Comparison of ENCODE assay signal across 12 cellular contexts in genomic region chr15:44720460-44721185, GRCh38. TPM values are rescaled to one million over a fixed set of nuclear protein-coding genes. Genes with fewer than 3 reads are reported as not detected.
DNase-seq lines count a peak whose midpoint lies in the region; ATAC-seq and TF ChIP-seq lines count a peak whose summit lies in the region.
"Had no signal": no experiment of that assay in that cellular context is flagged by ENCODE, and none has a peak within 500 bp of the region (broad histone marks: within the 10 kb centered on the region; RNA-seq: fewer than 3 reads in every experiment).

No MANE protein-coding gene starts in this region.

- no peaks in the 10 kb centered on the region for H3K27me3 ChIP-seq in osteoblast (ENCODE audit: insufficient read depth, low read length)
- H3K27me3 ChIP-seq in heart right ventricle = no peaks in the 10 kb centered on the region
- H3K27me3 ChIP-seq: ovary had no signal

- peaks cover 12% of the 10 kb centered on the region for H4K20me1 ChIP-seq in osteoblast (ENCODE audit: insufficient read depth, low read length)

- peaks cover 34% of the 10 kb centered on the region for H3K36me3 ChIP-seq in osteoblast (ENCODE audit: insufficient read depth, low read length)
- peaks cover 0 to 45% (median 33%) of the 10 kb centered on the region in 9 donors for H3K36me3 ChIP-seq in heart right ventricle
- H3K36me3 ChIP-seq: ovary had no signal

- peaks cover 4% of the 10 kb centered on the region for H3K79me2 ChIP-seq in osteoblast (ENCODE audit: insufficient read depth, low read length)

- no peaks in the 10 kb centered on the region for H3K27me3 Mint-ChIP-seq in mesothelial cell of epicardium (ENCODE audit: low read depth)

- H3K36me3 Mint-ChIP-seq in activated naive CD4-positive, alpha-beta T cell treated with anti-CD3 and anti-CD28 coated beads, Interleukin-2, amount 50 U/mL, for 72 hours = peaks cover 26 to 27% of the 10 kb centered on the region in 2 donors
- H3K36me3 Mint-ChIP-seq in mesothelial cell of epicardium = peaks cover 10% of the 10 kb centered on the region

- H3K4me2 ChIP-seq in osteoblast (ENCODE audit: insufficient read depth, low read length) = no peak overlapping the region

- H2AFZ ChIP-seq in osteoblast (ENCODE audit: low read length) = no peak overlapping the region

- intact Hi-C loops in heart right ventricle (cut with DNase I) = no loop called here

- H3K9me3 Mint-ChIP-seq in activated naive CD4-positive, alpha-beta T cell treated with anti-CD3 and anti-CD28 coated beads, Interleukin-2, amount 50 U/mL, for 72 hours = no peaks in the 10 kb centered on the region
- H3K9me3 Mint-ChIP-seq in mesothelial cell of epicardium = no peaks in the 10 kb centered on the region

- TF ChIP-seq CTCF in osteoblast (IDR thresholded peaks at IDR 0.05; ENCODE audit: extremely low read depth, low read depth, low read length) (no peak), heart right ventricle (IDR thresholded peaks at IDR 0.05) (no peak), mesothelial cell of epicardium (IDR thresholded peaks at IDR 0.05; ENCODE audit: unreplicated experiment) (no peak)

- H3K9me3 ChIP-seq in osteoblast (ENCODE audit: low read depth, low read length) (no peaks in the 10 kb centered on the region), heart right ventricle (no peaks in the 10 kb centered on the region)
- H3K9me3 ChIP-seq: ovary had no signal

- H3K27ac Mint-ChIP-seq in activated naive CD4-positive, alpha-beta T cell treated with anti-CD3 and anti-CD28 coated beads, Interleukin-2, amount 50 U/mL, for 72 hours = peak overlapping the region; percentile 86 to 100
- H3K27ac Mint-ChIP-seq in mesothelial cell of epicardium = no peak overlapping the region

- WGBS in heart right ventricle, 2 donors = 91 to 93% methylated on average over 4 of the region's 4 CpGs

- H3K4me3 ChIP-seq in osteoblast (ENCODE audit: insufficient read depth, low read length) (no peak overlapping the region), heart right ventricle (no peak overlapping the region)
- H3K4me3 ChIP-seq: ovary had no signal

- peak; percentile 75 for DNase-seq in activated CD8-positive, alpha-beta memory T cell treated with anti-CD3 and anti-CD28 coated beads for 24 hours
- DNase-seq in activated CD8-positive, alpha-beta memory T cell treated with anti-CD3 and anti-CD28 coated beads, Interleukin-2, amount 50 U/mL, for 4 hours = no peak
- peak; percentile 49 for DNase-seq in M059J (ENCODE audit: low read depth)
- DNase-seq in activated naive CD4-positive, alpha-beta T cell treated with anti-CD3 and anti-CD28 coated beads, Interleukin-2, amount 50 U/mL, for 72 hours (ENCODE audit: low spot score in 2 of 2) = no peak
- DNase-seq in osteoblast (ENCODE audit: insufficient read length, low spot score, missing footprints) = peak; percentile 41
- DNase-seq in heart right ventricle = no peak
- DNase-seq in mesothelial cell of epicardium (ENCODE audit: low spot score in 2 of 2, unreplicated experiment in 2 of 2) = no peak
- DNase-seq in islet precursor cell = no peak
- DNase-seq: head of caudate nucleus; NCI-H2029 treated with DMSO at 0.1 percent for 48 hours; NK-92 treated with Interleukin-12 subunit alpha and Interleukin-12 subunit beta, amount 100 ng/mL, for 24 hours; ovary had no signal

- H3K4me1 Mint-ChIP-seq in mesothelial cell of epicardium = no peaks in the 10 kb centered on the region

- H3K27ac ChIP-seq in osteoblast (ENCODE audit: low read depth, low read length) (no peak overlapping the region), heart right ventricle (peak overlapping the region in 2 of 10 donors; percentile 4 to 61)
- H3K27ac ChIP-seq: ovary had no signal

- no peak overlapping the region for H3K4me3 Mint-ChIP-seq in mesothelial cell of epicardium

- ATAC-seq in activated naive CD4-positive, alpha-beta T cell treated with anti-CD3 and anti-CD28 coated beads, Interleukin-2, amount 50 U/mL, for 72 hours = peak in 1 of 2 donors; percentile 15
- ATAC-seq in heart right ventricle = no peak

- H3K4me1 ChIP-seq in osteoblast (ENCODE audit: insufficient read depth, low read length) = no peaks in the 10 kb centered on the region
- H3K4me1 ChIP-seq in heart right ventricle = peaks cover 3 to 91% (median 28%) of the 10 kb centered on the region in 9 donors

RNA-seq across cellular contexts. Expression of gene B2M, which starts 9.3 kb away (rescaled TPM):
- 13,654 and 19,449 TPM in 2 replicates for total RNA-seq in M059J (2014; rRNA removed; shearing (Covaris generic))
- 1,000 to 10,000 TPM; 4,139 to 6,333 TPM for total RNA-seq in activated naive CD4-positive, alpha-beta T cell treated with anti-CD3 and anti-CD28 coated beads, Interleukin-2, amount 50 U/mL, for 72 hours
- 3,371 and 4,170 TPM in 2 replicates for total RNA-seq in osteoblast
- 1,000 to 10,000 TPM in 6 of 10 donors, 100 to 1,000 TPM in 4; 782 to 5,382 (median 1,085) TPM for total RNA-seq in heart right ventricle
- 1,000 to 10,000 TPM in 1 of 2 donors, 100 to 1,000 TPM in 1; 833 to 1,897 TPM for polyA plus RNA-seq in heart right ventricle
- 237 to 256 TPM (median 240 TPM) in 3 replicates for total RNA-seq in mesothelial cell of epicardium

RNA-seq across cellular contexts. Expression of gene PATL2, which starts 9.5 kb away (rescaled TPM):
- total RNA-seq in M059J (2014; rRNA removed; shearing (Covaris generic)) = 2.0 and 2.6 TPM in 2 replicates
- 10 to 100 TPM; 12.4 to 30.7 TPM for total RNA-seq in activated naive CD4-positive, alpha-beta T cell treated with anti-CD3 and anti-CD28 coated beads, Interleukin-2, amount 50 U/mL, for 72 hours
- total RNA-seq in osteoblast = 1.8 and 2.7 TPM in 2 replicates
- total RNA-seq in heart right ventricle = 1 to 10 TPM in 9 of 10 donors, under 1 TPM in 1; 0.77 to 8.6 (median 3.1) TPM
- polyA plus RNA-seq in heart right ventricle = 1 to 10 TPM in 1 of 2 donors, under 1 TPM in 1; 0.33 to 2.1 TPM
- 0.66 to 1.3 TPM (median 1.1 TPM) in 3 replicates for total RNA-seq in mesothelial cell of epicardium

RNA-seq across cellular contexts. Expression of gene TRIM69, which starts 15.7 kb away (rescaled TPM):
- 34.8 and 37.2 TPM in 2 replicates for total RNA-seq in M059J (2014; rRNA removed; shearing (Covaris generic))
- 10 to 100 TPM; 60.8 to 68.8 TPM for total RNA-seq in activated naive CD4-positive, alpha-beta T cell treated with anti-CD3 and anti-CD28 coated beads, Interleukin-2, amount 50 U/mL, for 72 hours
- total RNA-seq in osteoblast (9.4 and 14.7 TPM in 2 replicates), heart right ventricle (100 to 1,000 TPM in 1 of 10 donors, 10 to 100 TPM in 9; 58.3 to 146 (median 70.4) TPM), mesothelial cell of epicardium (16.2 to 19.6 TPM (median 17.5 TPM) in 3 replicates)
- polyA plus RNA-seq in heart right ventricle = 10 to 100 TPM; 25.2 to 35.0 TPM

RNA-seq across cellular contexts. Expression of gene SPG11, which starts 57.2 kb away (rescaled TPM):
- 22.4 and 43.2 TPM in 2 replicates for total RNA-seq in M059J (2014; rRNA removed; shearing (Covaris generic))
- 10 to 100 TPM; 90.9 to 99.3 TPM for total RNA-seq in activated naive CD4-positive, alpha-beta T cell treated with anti-CD3 and anti-CD28 coated beads, Interleukin-2, amount 50 U/mL, for 72 hours
- total RNA-seq in osteoblast = 83.7 and 95.9 TPM in 2 replicates
- 10 to 100 TPM; 43.6 to 63.4 (median 52.7) TPM for total RNA-seq in heart right ventricle
- 10 to 100 TPM; 17.4 to 43.7 TPM for polyA plus RNA-seq in heart right ventricle
- 84.6 to 90.0 TPM (median 85.9 TPM) in 3 replicates for total RNA-seq in mesothelial cell of epicardium

Comparison
In these comparisons a context has a peak if more than half of its experiments do, and no peak if none do; other contexts are left out.
1. DNase-seq: peak in activated CD8-positive, alpha-beta memory T cell treated with anti-CD3 and anti-CD28 coated beads for 24 hours (single experiment), M059J (single experiment) and osteoblast (single experiment); none in activated CD8-positive, alpha-beta memory T cell treated with anti-CD3 and anti-CD28 coated beads, Interleukin-2, amount 50 U/mL, for 4 hours (single experiment), activated naive CD4-positive, alpha-beta T cell treated with anti-CD3 and anti-CD28 coated beads, Interleukin-2, amount 50 U/mL, for 72 hours (0 of 2), heart right ventricle (0 of 2), mesothelial cell of epicardium (0 of 2) and islet precursor cell (single experiment).